In the genomic region with DNA sequence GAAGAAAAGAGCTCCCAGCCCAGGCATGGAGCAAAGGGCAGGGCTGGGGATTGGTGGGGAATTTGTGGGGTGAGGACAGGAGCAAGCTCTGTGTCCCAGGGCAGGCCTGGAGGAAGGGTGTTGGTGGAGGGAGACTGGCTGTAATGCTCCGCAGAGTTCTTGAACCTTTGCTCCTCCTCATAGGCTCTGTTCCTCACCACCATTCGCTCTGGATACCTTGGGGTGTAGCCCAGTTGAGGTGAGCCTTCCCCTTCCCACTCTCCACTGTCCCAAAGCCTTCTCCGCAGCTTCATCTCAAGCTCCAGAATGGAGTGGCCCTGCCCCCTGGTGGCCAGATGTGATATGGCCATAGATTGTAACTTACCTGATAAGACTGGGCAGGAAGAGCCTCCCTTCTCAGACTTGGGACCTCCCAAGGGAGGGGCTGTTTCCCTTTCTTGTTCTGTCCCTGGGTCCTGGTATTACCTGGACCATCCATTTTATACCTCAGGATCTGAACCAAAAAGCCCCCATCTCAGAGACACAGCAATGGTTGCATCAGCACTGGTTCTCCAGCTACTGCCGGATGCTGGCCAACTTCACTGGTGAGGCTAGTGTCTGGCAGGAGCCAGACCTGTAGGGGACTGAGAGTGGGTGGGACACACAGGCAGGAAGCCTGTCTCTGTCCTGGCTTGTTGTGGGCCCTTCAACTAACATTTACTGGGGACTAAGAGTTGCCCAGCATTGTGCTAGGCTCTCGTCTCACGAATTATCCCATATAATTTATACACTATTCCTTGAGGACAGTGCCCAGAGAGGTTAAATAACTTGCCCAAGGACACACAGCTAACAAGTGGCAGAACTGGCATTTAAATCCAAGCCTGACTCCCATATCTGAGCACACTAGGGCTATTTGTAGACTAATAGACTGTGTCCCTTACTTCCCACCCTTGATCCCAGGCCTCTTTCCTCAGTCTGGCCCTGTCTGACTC, we compare ENCODE assay signal across 8 cellular contexts. TPM values are rescaled to one million over a fixed set of nuclear protein-coding genes. Genes with fewer than 3 reads are reported as not detected.
DNase-seq lines count a peak whose midpoint lies in the region; ATAC-seq and TF ChIP-seq lines count a peak whose summit lies in the region.

No MANE protein-coding gene starts in this region.

- peak; percentile 82 for DNase-seq in AG08395 (ENCODE audit: low spot score)
- peak; percentile 63 to 74 for DNase-seq in NCI-H187 (lab: John Stamatoyannopoulos, UW)
- DNase-seq in T-helper 1 cell, result peak; percentile 58 to 84 (median 74)
- DNase-seq in amniotic epithelial cell (ENCODE audit: low read depth), result peak; percentile 69
- DNase-seq in left ventricle myocardium superior, result peak; percentile 85
- no peak for DNase-seq in retinal pigment epithelial cell (ENCODE audit: low read depth)

- peak; percentile 98 for TF ChIP-seq CTCF in retinal pigment epithelial cell (conservative IDR thresholded peaks at IDR 0.05; ENCODE audit: low read depth, low read length)

- no peak overlapping the region for H3K4me3 ChIP-seq in retinal pigment epithelial cell (ENCODE audit: low read length)

- intact Hi-C loops in left ventricle myocardium superior (cut with micrococcal nuclease), result no loop called here

- ATAC-seq in GM19351 (IDR thresholded peaks at IDR 0.05; ENCODE audit: unreplicated experiment) (peak; percentile 42), left ventricle myocardium superior (peak; percentile 90), GM19452 (IDR thresholded peaks at IDR 0.05; ENCODE audit: unreplicated experiment) (no peak)

RNA-seq across cellular contexts. Expression of a gene that starts 19.1 kb away (rescaled TPM):
- 0.62 TPM for total RNA-seq in left ventricle myocardium superior

RNA-seq across cellular contexts. Expression of a gene that starts 44.8 kb away (rescaled TPM):
- 992 TPM for total RNA-seq in left ventricle myocardium superior

RNA-seq across cellular contexts. Expression of a gene that starts 47.4 kb away (rescaled TPM):
- 5.7 TPM for total RNA-seq in left ventricle myocardium superior
